ENCODE assay signal across 18 cellular contexts in the genomic region with DNA sequence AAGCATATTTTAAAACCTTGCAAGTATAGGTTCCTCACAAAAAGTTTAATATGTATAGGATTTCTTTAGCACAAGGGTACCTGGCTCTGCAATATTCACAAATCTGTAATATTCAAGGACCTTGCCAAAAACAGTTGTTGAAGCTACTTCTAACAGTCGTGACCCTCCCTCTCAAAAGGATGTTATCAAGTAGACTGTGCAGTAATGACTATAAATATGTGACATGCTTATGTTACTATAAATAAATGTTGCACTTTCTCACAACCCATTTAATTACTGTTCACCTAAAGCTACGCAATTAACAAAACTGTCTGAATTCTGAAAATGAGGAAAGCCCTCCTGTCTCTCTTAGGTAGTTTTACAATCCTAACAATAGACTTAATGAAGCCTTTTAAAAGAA. TPM values are rescaled to one million over a fixed set of nuclear protein-coding genes. Genes with fewer than 3 reads are reported as not detected.
A peak's percentile ranks its signal among the peaks of the same experiment; 100 is the strongest.
DNase-seq lines count a peak whose midpoint lies in the region; ATAC-seq and TF ChIP-seq lines count a peak whose summit lies in the region.
"Had no signal": no experiment of that assay in that cellular context is flagged by ENCODE, and none has a peak within 500 bp of the region (broad histone marks: within the 10 kb centered on the region; RNA-seq: fewer than 3 reads in every experiment).

No MANE protein-coding gene starts in this region.

- H3K36me3 ChIP-seq in CD4-positive, CD25-positive, alpha-beta regulatory T cell (ENCODE audit: control insufficient read depth, insufficient read depth, low read length): peaks cover 25% of the 10 kb centered on the region
- H3K36me3 ChIP-seq in KMS-11 (ENCODE audit: insufficient read depth): no peaks in the 10 kb centered on the region

- peaks cover 52% of the 10 kb centered on the region for H3K4me1 ChIP-seq in CD4-positive, CD25-positive, alpha-beta regulatory T cell (ENCODE audit: control insufficient read depth, insufficient read depth, low read length, poor library complexity, severe bottlenecking)
- peaks cover 67% of the 10 kb centered on the region for H3K4me1 ChIP-seq in KMS-11 (ENCODE audit: low read depth, poor library complexity, severe bottlenecking)
- H3K4me1 ChIP-seq: Caco-2 had no signal

- POLR2A ChIA-PET in WTC11 (lab: Charles Lee): no interaction called here

- no peaks in the 10 kb centered on the region for H4K20me1 ChIP-seq in KMS-11 (ENCODE audit: insufficient read depth)

- DNase-seq in activated T-cell treated with anti-CD3 and anti-CD28 coated beads, Interleukin-2, amount 50 U/mL, for 24 hours: no peak
- no peak for DNase-seq in activated T-cell treated with anti-CD3 and anti-CD28 coated beads, Interleukin-2, amount 50 U/mL, for 72 hours
- no peak for DNase-seq in CD4-positive, CD25-positive, alpha-beta regulatory T cell
- no peak for DNase-seq in activated naive CD8-positive, alpha-beta T cell treated with anti-CD3 and anti-CD28 coated beads, Interleukin-2, amount 50 U/mL, for 24 hours
- DNase-seq in WTC11 (ENCODE audit: low spot score): no peak
- no peak for DNase-seq in activated CD4-positive, CD25-positive, alpha-beta regulatory T cell (lab: John Stamatoyannopoulos, UW)
- DNase-seq: 8988T; AML-193; Caco-2; CD4-positive, alpha-beta memory T cell; DND-41; GF-D8; GM23248 had no signal

- H3K9me3 Mint-ChIP-seq in activated T-cell treated with anti-CD3 and anti-CD28 coated beads, Interleukin-2, amount 50 U/mL, for 24 hours: no peaks in the 10 kb centered on the region
- H3K9me3 Mint-ChIP-seq in activated T-cell treated with anti-CD3 and anti-CD28 coated beads, Interleukin-2, amount 50 U/mL, for 72 hours: no peaks in the 10 kb centered on the region
- no peaks in the 10 kb centered on the region for H3K9me3 Mint-ChIP-seq in CD4-positive, CD25-positive, alpha-beta regulatory T cell
- H3K9me3 Mint-ChIP-seq in activated naive CD8-positive, alpha-beta T cell treated with anti-CD3 and anti-CD28 coated beads, Interleukin-2, amount 50 U/mL, for 24 hours: no peaks in the 10 kb centered on the region
- H3K9me3 Mint-ChIP-seq in WTC11: no peaks in the 10 kb centered on the region
- H3K9me3 Mint-ChIP-seq: CD4-positive, alpha-beta memory T cell had no signal

- H3K4me1 Mint-ChIP-seq in activated T-cell treated with anti-CD3 and anti-CD28 coated beads, Interleukin-2, amount 50 U/mL, for 24 hours (ENCODE audit: low read depth): peaks cover 98% of the 10 kb centered on the region
- peaks cover 100% of the 10 kb centered on the region for H3K4me1 Mint-ChIP-seq in activated T-cell treated with anti-CD3 and anti-CD28 coated beads, Interleukin-2, amount 50 U/mL, for 72 hours (ENCODE audit: low read depth)
- peaks cover 29 to 95% (median 71%) of the 10 kb centered on the region in 4 donors for H3K4me1 Mint-ChIP-seq in CD4-positive, CD25-positive, alpha-beta regulatory T cell
- H3K4me1 Mint-ChIP-seq in activated naive CD8-positive, alpha-beta T cell treated with anti-CD3 and anti-CD28 coated beads, Interleukin-2, amount 50 U/mL, for 24 hours: peaks cover 99% of the 10 kb centered on the region
- peaks cover 11% of the 10 kb centered on the region for H3K4me1 Mint-ChIP-seq in WTC11

- H3K9ac ChIP-seq in KMS-11: no peak overlapping the region
- H3K9ac ChIP-seq: BLaER1 treated with 17β-estradiol and CSF1 and Interleukin-3, amounts not matched to agents 10 nM and 100 nM; GM23248 had no signal

- peaks cover 98% of the 10 kb centered on the region for H3K36me3 Mint-ChIP-seq in activated T-cell treated with anti-CD3 and anti-CD28 coated beads, Interleukin-2, amount 50 U/mL, for 24 hours (ENCODE audit: low read depth)
- H3K36me3 Mint-ChIP-seq in activated T-cell treated with anti-CD3 and anti-CD28 coated beads, Interleukin-2, amount 50 U/mL, for 72 hours (ENCODE audit: insufficient read depth in 2 of 2): peaks cover 13 to 37% of the 10 kb centered on the region in 2 donors
- H3K36me3 Mint-ChIP-seq in CD4-positive, CD25-positive, alpha-beta regulatory T cell: peaks cover 29% of the 10 kb centered on the region
- H3K36me3 Mint-ChIP-seq in activated naive CD8-positive, alpha-beta T cell treated with anti-CD3 and anti-CD28 coated beads, Interleukin-2, amount 50 U/mL, for 24 hours (ENCODE audit: low read depth): peaks cover 75% of the 10 kb centered on the region
- H3K36me3 Mint-ChIP-seq in WTC11: no peaks in the 10 kb centered on the region

- no peak overlapping the region for H3K27ac ChIP-seq in CD4-positive, CD25-positive, alpha-beta regulatory T cell (ENCODE audit: insufficient read depth, low read length, poor library complexity, severe bottlenecking)
- H3K27ac ChIP-seq in KMS-11: no peak overlapping the region
- H3K27ac ChIP-seq: BLaER1 treated with 17β-estradiol and CSF1 and Interleukin-3, amounts not matched to agents 10 nM and 100 nM; GM23248; HL-60 had no signal

- no peak for ATAC-seq in activated T-cell treated with anti-CD3 and anti-CD28 coated beads, Interleukin-2, amount 50 U/mL, for 72 hours (replicated peaks in 1 of 2)
- ATAC-seq in CD4-positive, CD25-positive, alpha-beta regulatory T cell (ENCODE audit: low read depth in 2 of 2): no peak
- no peak for ATAC-seq in activated naive CD8-positive, alpha-beta T cell treated with anti-CD3 and anti-CD28 coated beads, Interleukin-2, amount 50 U/mL, for 24 hours
- no peak for ATAC-seq in WTC11
- no peak for ATAC-seq in GM21619 (IDR thresholded peaks at IDR 0.05; ENCODE audit: unreplicated experiment)
- ATAC-seq: HCT116 had no signal

- H3K27ac Mint-ChIP-seq in activated T-cell treated with anti-CD3 and anti-CD28 coated beads, Interleukin-2, amount 50 U/mL, for 24 hours: peak overlapping the region; percentile 60
- H3K27ac Mint-ChIP-seq in activated T-cell treated with anti-CD3 and anti-CD28 coated beads, Interleukin-2, amount 50 U/mL, for 72 hours: no peak overlapping the region
- H3K27ac Mint-ChIP-seq in CD4-positive, CD25-positive, alpha-beta regulatory T cell: peak overlapping the region; percentile 17 to 49 (median 44)
- H3K27ac Mint-ChIP-seq in activated naive CD8-positive, alpha-beta T cell treated with anti-CD3 and anti-CD28 coated beads, Interleukin-2, amount 50 U/mL, for 24 hours: peak overlapping the region; percentile 58
- H3K27ac Mint-ChIP-seq in WTC11: no peak overlapping the region

- no peak overlapping the region for H2AFZ ChIP-seq in KMS-11 (ENCODE audit: low read depth)
- H2AFZ ChIP-seq: GM23248 had no signal

- H3K79me2 ChIP-seq in KMS-11 (ENCODE audit: insufficient read depth, low read depth): no peaks in the 10 kb centered on the region

- H3K4me2 ChIP-seq in KMS-11: peak overlapping the region; percentile 95; the same call in 1 of the 2 replicates

- H3K9me3 ChIP-seq in CD4-positive, CD25-positive, alpha-beta regulatory T cell (ENCODE audit: control insufficient read depth in 2 of 2, low read length in 2 of 2): no peaks in the 10 kb centered on the region
- H3K9me3 ChIP-seq: Caco-2 had no signal

- no peak overlapping the region for H3K4me3 ChIP-seq in CD4-positive, CD25-positive, alpha-beta regulatory T cell (ENCODE audit: low read depth, low read length)
- H3K4me3 ChIP-seq in KMS-11 (IDR thresholded peaks at IDR 0.05; ENCODE audit: insufficient read depth, low read depth, low read length): no peak overlapping the region
- H3K4me3 ChIP-seq: BLaER1 treated with 17β-estradiol and CSF1 and Interleukin-3, amounts not matched to agents 10 nM and 100 nM; GM23248 had no signal

- TF ChIP-seq CTCF in KMS-11 (conservative IDR thresholded peaks at IDR 0.05; ENCODE audit: low read depth, low read length) (no peak), WTC11 (IDR thresholded peaks at IDR 0.05) (no peak)

- CTCF ChIA-PET in WTC11 (lab: Charles Lee): no interaction called here

- H3K4me3 Mint-ChIP-seq in activated T-cell treated with anti-CD3 and anti-CD28 coated beads, Interleukin-2, amount 50 U/mL, for 24 hours: no peak overlapping the region
- H3K4me3 Mint-ChIP-seq in activated T-cell treated with anti-CD3 and anti-CD28 coated beads, Interleukin-2, amount 50 U/mL, for 72 hours: no peak overlapping the region
- H3K4me3 Mint-ChIP-seq in CD4-positive, CD25-positive, alpha-beta regulatory T cell: peak overlapping the region in 2 of 4 donors; percentile 36 to 43
- no peak overlapping the region for H3K4me3 Mint-ChIP-seq in activated naive CD8-positive, alpha-beta T cell treated with anti-CD3 and anti-CD28 coated beads, Interleukin-2, amount 50 U/mL, for 24 hours
- no peak overlapping the region for H3K4me3 Mint-ChIP-seq in WTC11

- no peaks in the 10 kb centered on the region for H3K27me3 ChIP-seq in CD4-positive, CD25-positive, alpha-beta regulatory T cell (ENCODE audit: control insufficient read depth, insufficient read depth, low read length)
- H3K27me3 ChIP-seq in KMS-11 (ENCODE audit: insufficient read depth, low read depth): no peaks in the 10 kb centered on the region
- H3K27me3 ChIP-seq: BLaER1 treated with 17β-estradiol and CSF1 and Interleukin-3, amounts not matched to agents 10 nM and 100 nM had no signal

- H3K27me3 Mint-ChIP-seq in activated T-cell treated with anti-CD3 and anti-CD28 coated beads, Interleukin-2, amount 50 U/mL, for 24 hours: no peaks in the 10 kb centered on the region
- H3K27me3 Mint-ChIP-seq in activated T-cell treated with anti-CD3 and anti-CD28 coated beads, Interleukin-2, amount 50 U/mL, for 72 hours (ENCODE audit: low read depth): no peaks in the 10 kb centered on the region
- no peaks in the 10 kb centered on the region for H3K27me3 Mint-ChIP-seq in CD4-positive, CD25-positive, alpha-beta regulatory T cell
- no peaks in the 10 kb centered on the region for H3K27me3 Mint-ChIP-seq in activated naive CD8-positive, alpha-beta T cell treated with anti-CD3 and anti-CD28 coated beads, Interleukin-2, amount 50 U/mL, for 24 hours
- H3K27me3 Mint-ChIP-seq in WTC11 (ENCODE audit: low read depth): no peaks in the 10 kb centered on the region; the same call in 1 of the 2 replicates
- H3K27me3 Mint-ChIP-seq: CD4-positive, alpha-beta memory T cell had no signal

TF ChIP-seq in WTC11, 78 proteins besides CTCF, POLR2A, EP300 and RAD21:
- TF ChIP-seq, protein P1, sequence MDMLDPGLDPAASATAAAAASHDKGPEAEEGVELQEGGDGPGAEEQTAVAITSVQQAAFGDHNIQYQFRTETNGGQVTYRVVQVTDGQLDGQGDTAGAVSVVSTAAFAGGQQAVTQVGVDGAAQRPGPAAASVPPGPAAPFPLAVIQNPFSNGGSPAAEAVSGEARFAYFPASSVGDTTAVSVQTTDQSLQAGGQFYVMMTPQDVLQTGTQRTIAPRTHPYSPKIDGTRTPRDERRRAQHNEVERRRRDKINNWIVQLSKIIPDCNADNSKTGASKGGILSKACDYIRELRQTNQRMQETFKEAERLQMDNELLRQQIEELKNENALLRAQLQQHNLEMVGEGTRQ (CRISPR knock-in tag; IDR thresholded peaks at IDR 0.05): no peak
- TF ChIP-seq OVOL2 (CRISPR knock-in tag; IDR thresholded peaks at IDR 0.05; ENCODE audit: borderline replicate concordance): no peak
- TF ChIP-seq NFATC4 (CRISPR knock-in tag; IDR thresholded peaks at IDR 0.05): no peak
- TF ChIP-seq ZNF138 (CRISPR knock-in tag; conservative IDR thresholded peaks at IDR 0.05): no peak

RNA-seq across cellular contexts. Expression of a gene that starts 41.8 kb away (rescaled TPM):
- 100 to 1,000 TPM; 504 to 505 TPM for total RNA-seq in activated T-cell treated with anti-CD3 and anti-CD28 coated beads, Interleukin-2, amount 50 U/mL, for 72 hours
- total RNA-seq in CD4-positive, CD25-positive, alpha-beta regulatory T cell: 592 TPM
- polyA plus RNA-seq in CD4-positive, CD25-positive, alpha-beta regulatory T cell: 100 to 1,000 TPM; 267 to 320 (median 288) TPM
- total RNA-seq in WTC11 (2021): 57.1 to 63.9 TPM (median 59.0 TPM) in 3 replicates

Comparison
In these comparisons a context has a peak if more than half of its experiments do, and no peak if none do; other contexts are left out.
1. H3K27ac Mint-ChIP-seq: peak in activated T-cell treated with anti-CD3 and anti-CD28 coated beads, Interleukin-2, amount 50 U/mL, for 24 hours (single experiment), CD4-positive, CD25-positive, alpha-beta regulatory T cell (3 of 3) and activated naive CD8-positive, alpha-beta T cell treated with anti-CD3 and anti-CD28 coated beads, Interleukin-2, amount 50 U/mL, for 24 hours (single experiment); none in activated T-cell treated with anti-CD3 and anti-CD28 coated beads, Interleukin-2, amount 50 U/mL, for 72 hours (single experiment) and WTC11 (single experiment).